In genomic region chr11:70397983-70398833, GRCh38 we compare ENCODE assay signal across 8 cellular contexts. TPM values are rescaled to one million over a fixed set of nuclear protein-coding genes. Genes with fewer than 3 reads are reported as not detected.
DNase-seq lines count a peak whose midpoint lies in the region; ATAC-seq and TF ChIP-seq lines count a peak whose summit lies in the region.

TSS of gene CTTN (plus strand) at chr11:70398529. CDS start at chr11:70407298, 8,769 bp downstream.

- H3K4me1 ChIP-seq in right lobe of liver, result peaks cover 0 to 20% (median 0%) of the 10 kb centered on the region in 4 donors

- peak; percentile 76 for ATAC-seq in activated CD8-positive, alpha-beta T cell treated with anti-CD3 and anti-CD28 coated beads, Interleukin-2, amount 10 ng/mL, durations not matched to agents 7 days and 5 days
- peak; percentile 87 to 94 (median 91) for ATAC-seq in right lobe of liver
- ATAC-seq in GM18873 (IDR thresholded peaks at IDR 0.05; ENCODE audit: low FRiP score, unreplicated experiment), result no peak

- no peak for TF ChIP-seq CTCF in GM10266 (IDR thresholded peaks at IDR 0.05; ENCODE audit: control insufficient read depth, insufficient read depth, low read depth, missing control alignments)
- TF ChIP-seq CTCF in right lobe of liver (IDR thresholded peaks at IDR 0.05), result no peak

- H3K27ac Mint-ChIP-seq in activated CD8-positive, alpha-beta T cell treated with anti-CD3 and anti-CD28 coated beads, Interleukin-2, amount 10 ng/mL, durations not matched to agents 7 days and 5 days, result peak within 1 kb of the TSS; percentile 61

- CTCF ChIA-PET in activated CD8-positive, alpha-beta T cell treated with anti-CD3 and anti-CD28 coated beads, Interleukin-2, amount 10 ng/mL, durations not matched to agents 7 days and 5 days (lab: Charles Lee), result no interaction called here

- peaks cover 59% of the 10 kb centered on the region for H3K27me3 Mint-ChIP-seq in activated CD8-positive, alpha-beta T cell treated with anti-CD3 and anti-CD28 coated beads, Interleukin-2, amount 10 ng/mL, durations not matched to agents 7 days and 5 days (ENCODE audit: low read depth)

- peak within 1 kb of the TSS; percentile 71 to 82 (median 73) for H3K4me3 ChIP-seq in right lobe of liver

- no peaks in the 10 kb centered on the region for H3K9me3 Mint-ChIP-seq in activated CD8-positive, alpha-beta T cell treated with anti-CD3 and anti-CD28 coated beads, Interleukin-2, amount 10 ng/mL, durations not matched to agents 7 days and 5 days (ENCODE audit: insufficient read depth)

- intact Hi-C loops in right lobe of liver (cut with DNase I), result no loop called here

- no peaks in the 10 kb centered on the region for H3K36me3 ChIP-seq in right lobe of liver

- peaks cover 27% of the 10 kb centered on the region for H3K4me1 Mint-ChIP-seq in activated CD8-positive, alpha-beta T cell treated with anti-CD3 and anti-CD28 coated beads, Interleukin-2, amount 10 ng/mL, durations not matched to agents 7 days and 5 days (ENCODE audit: low read depth)

- peak; percentile 47 for TF ChIP-seq POLR2A in right lobe of liver (IDR thresholded peaks at IDR 0.05)

- H3K36me3 Mint-ChIP-seq in activated CD8-positive, alpha-beta T cell treated with anti-CD3 and anti-CD28 coated beads, Interleukin-2, amount 10 ng/mL, durations not matched to agents 7 days and 5 days (ENCODE audit: low read depth), result no peaks in the 10 kb centered on the region

- no peaks in the 10 kb centered on the region for H3K9me3 ChIP-seq in right lobe of liver

- peak within 1 kb of the TSS; percentile 60 for H3K4me3 Mint-ChIP-seq in activated CD8-positive, alpha-beta T cell treated with anti-CD3 and anti-CD28 coated beads, Interleukin-2, amount 10 ng/mL, durations not matched to agents 7 days and 5 days

- peak within 1 kb of the TSS in 2 of 3 donors; percentile 51 to 73 for H3K27ac ChIP-seq in right lobe of liver

- POLR2A ChIA-PET in activated CD8-positive, alpha-beta T cell treated with anti-CD3 and anti-CD28 coated beads, Interleukin-2, amount 10 ng/mL, durations not matched to agents 7 days and 5 days (lab: Charles Lee), result interaction anchor here (0.5 kb wide), 1 partner anchor 111 kb away, joined by 3 read pairs; no protein-coding TSS in a partner anchor

- DNase-seq in GM10266 (ENCODE audit: extremely low spot score) (peak; percentile 91), HK-2 (ENCODE audit: unreplicated experiment) (peak; percentile 74), NCI-H748 treated with DMSO at 0.1 percent for 48 hours (lab: John Stamatoyannopoulos, UW) (peak; percentile 75), ecto neural progenitor cell (ENCODE audit: low spot score) (peak; percentile 95), right lobe of liver (peak; percentile 83 to 86 (median 84))
- peak; percentile 65 for DNase-seq in activated CD8-positive, alpha-beta T cell treated with anti-CD3 and anti-CD28 coated beads, Interleukin-2, amount 10 ng/mL, durations not matched to agents 7 days and 5 days
- peak; percentile 80 for DNase-seq in stimulated activated CD4-positive, alpha-beta T cell treated with anti-CD3 and anti-CD28 coated beads, Interleukin-4, amount 100 ng/mL, for 1 hour

- no peaks in the 10 kb centered on the region for H3K27me3 ChIP-seq in right lobe of liver

- 0% methylated on average over 9 of the region's 93 CpGs for WGBS in right lobe of liver (ENCODE audit: insufficient coverage, low coverage, low lambda C conversion rate, missing lambda C conversion rate)

RNA-seq across cellular contexts. Expression of gene CTTN, which starts in this region (rescaled TPM):
- total RNA-seq in activated CD8-positive, alpha-beta T cell treated with anti-CD3 and anti-CD28 coated beads, Interleukin-2, amount 10 ng/mL, durations not matched to agents 7 days and 5 days, result not detected
- 10 to 100 TPM; 63.6 to 90.8 (median 78.5) TPM for total RNA-seq in right lobe of liver

Comparison
In these comparisons a context has a peak if more than half of its experiments do, and no peak if none do; other contexts are left out.
1. RNA of gene CTTN (total RNA-seq): 63.6 to 90.8 TPM in right lobe of liver; not detected in activated CD8-positive, alpha-beta T cell treated with anti-CD3 and anti-CD28 coated beads, Interleukin-2, amount 10 ng/mL, durations not matched to agents 7 days and 5 days; every median in the first group is over 10 times any median in the second.
2. Peak in DNase-seq and ATAC-seq in activated CD8-positive, alpha-beta T cell treated with anti-CD3 and anti-CD28 coated beads, Interleukin-2, amount 10 ng/mL, durations not matched to agents 7 days and 5 days; RNA of the gene not detected or under 1 TPM.
3. Peak in every context shown above with its lines, with median percentiles within 50 percentile points of each other: DNase-seq.